8 cellular contexts compared by ENCODE assay signal in the genomic region with DNA sequence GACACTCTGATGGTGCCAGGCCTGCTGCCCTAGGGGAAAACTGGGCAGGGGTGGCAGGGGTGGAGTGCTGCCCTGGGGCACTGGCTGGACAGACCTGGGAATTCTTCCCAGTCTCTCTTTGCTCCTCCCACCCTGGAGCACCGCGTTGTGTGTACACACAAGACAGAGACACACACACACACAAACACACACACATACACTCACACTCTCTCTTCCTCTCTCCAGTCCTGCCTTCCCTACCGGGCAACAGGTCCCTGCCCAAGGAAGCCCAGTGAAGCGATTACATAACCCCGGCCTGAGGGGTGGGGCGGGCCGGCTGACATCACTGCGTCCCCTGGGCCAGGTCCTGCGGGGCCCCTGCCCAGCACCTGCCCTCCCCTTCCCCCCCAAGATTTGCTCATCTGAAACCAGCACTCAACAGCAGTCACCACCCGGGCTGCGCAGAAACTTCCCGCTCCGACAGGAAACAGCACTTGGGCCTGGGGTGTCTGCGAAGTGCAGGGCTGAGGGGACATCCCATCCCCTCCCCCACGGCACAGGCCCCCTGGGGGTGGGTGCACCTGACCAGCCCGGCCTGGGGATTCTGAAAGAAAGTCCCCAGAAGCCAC. TPM values are rescaled to one million over a fixed set of nuclear protein-coding genes. Genes with fewer than 3 reads are reported as not detected.
DNase-seq lines count a peak whose midpoint lies in the region; ATAC-seq and TF ChIP-seq lines count a peak whose summit lies in the region.

No MANE protein-coding gene starts in this region.

- peaks cover 54% of the 10 kb centered on the region for H4K20me1 ChIP-seq in hepatocyte (ENCODE audit: insufficient read depth, poor library complexity, severe bottlenecking)

- peak overlapping the region; percentile 87 for H3K4me2 ChIP-seq in hepatocyte

- no peaks in the 10 kb centered on the region for H3K9me3 ChIP-seq in hepatocyte (ENCODE audit: low read depth)
- no peaks in the 10 kb centered on the region for H3K9me3 ChIP-seq in prostate gland

- H3K4me3 ChIP-seq in hepatocyte (peak overlapping the region; percentile 99), prostate gland (peak overlapping the region; percentile 98 to 100)

- H3K27me3 ChIP-seq in hepatocyte (no peaks in the 10 kb centered on the region), prostate gland (replicated peaks; ENCODE audit: insufficient read depth) (no peaks in the 10 kb centered on the region)

- no peak for TF ChIP-seq CTCF in hepatocyte (IDR thresholded peaks at IDR 0.05; ENCODE audit: poor library complexity)
- peak in 2 of 4 experiments; percentile 3 to 35 for TF ChIP-seq CTCF in prostate gland (IDR thresholded peaks at IDR 0.05)

- H3K4me1 Mint-ChIP-seq in IgD-negative memory B cell: peaks cover 11 to 23% (median 21%) of the 10 kb centered on the region in 3 donors

- peak overlapping the region; percentile 94 to 99 (median 97) for H3K27ac Mint-ChIP-seq in IgD-negative memory B cell

- peaks cover 30% of the 10 kb centered on the region for H3K4me1 ChIP-seq in hepatocyte (ENCODE audit: insufficient read depth)
- H3K4me1 ChIP-seq in prostate gland (replicated peaks): peaks cover 49% of the 10 kb centered on the region

- H3K36me3 Mint-ChIP-seq in IgD-negative memory B cell: peaks cover 4% of the 10 kb centered on the region

- intact Hi-C loops in prostate gland (cut with DNase I): no loop called here

- peak; percentile 38 for DNase-seq in NCI-H82 (lab: John Stamatoyannopoulos, UW)
- DNase-seq in NCI-H82 treated with DMSO at 0.1 percent for 48 hours (lab: John Stamatoyannopoulos, UW; ENCODE audit: unreplicated experiment): no peak
- peak; percentile 48 for DNase-seq in SKM-1 (lab: John Stamatoyannopoulos, UW; ENCODE audit: unreplicated experiment)
- peak; percentile 76 for DNase-seq in astrocyte of the hippocampus (ENCODE audit: low read depth, low spot score)
- DNase-seq in hepatocyte (ENCODE audit: low spot score): peak; percentile 90
- peak; percentile 89 for DNase-seq in prostate gland (ENCODE audit: low spot score)

- TF ChIP-seq POLR2A in prostate gland (IDR thresholded peaks at IDR 0.05): peak; percentile 81

- H3K27ac ChIP-seq in hepatocyte (peak overlapping the region; percentile 91), prostate gland (peak overlapping the region; percentile 99 to 100)

- no peak overlapping the region for H2AFZ ChIP-seq in hepatocyte

- H3K4me3 Mint-ChIP-seq in IgD-negative memory B cell: peak overlapping the region; percentile 86 to 97 (median 94)

- no peak for ATAC-seq in GM19452 (IDR thresholded peaks at IDR 0.05; ENCODE audit: unreplicated experiment)

- no peaks in the 10 kb centered on the region for H3K9me2 ChIP-seq in hepatocyte (replicated peaks; ENCODE audit: insufficient read depth)

- H3K9me3 Mint-ChIP-seq in IgD-negative memory B cell: no peaks in the 10 kb centered on the region

- WGBS in hepatocyte (ENCODE audit: low lambda C conversion rate, missing lambda C conversion rate): 2% methylated on average over 16 of the region's 16 CpGs
- 0% methylated on average over 15 of the region's 16 CpGs for WGBS in prostate gland

- peaks cover 53% of the 10 kb centered on the region for H3K79me2 ChIP-seq in hepatocyte

- no peaks in the 10 kb centered on the region for H3K27me3 Mint-ChIP-seq in IgD-negative memory B cell

- H3K36me3 ChIP-seq in hepatocyte (replicated peaks; ENCODE audit: insufficient read depth, low read depth): no peaks in the 10 kb centered on the region
- H3K36me3 ChIP-seq in prostate gland: no peaks in the 10 kb centered on the region

RNA-seq across cellular contexts. Expression of gene MKNK2, which starts 1.2 kb away (rescaled TPM):
- 83.9 TPM for polyA plus RNA-seq in IgD-negative memory B cell
- 90.4 and 98.2 TPM in 2 replicates for total RNA-seq in hepatocyte
- polyA plus RNA-seq in hepatocyte: 126 and 136 TPM in 2 replicates
- total RNA-seq in prostate gland: 100 to 1,000 TPM; 141 to 189 TPM

RNA-seq across cellular contexts. Expression of gene BTBD2, which starts 34.3 kb away (rescaled TPM):
- 8.2 TPM for polyA plus RNA-seq in IgD-negative memory B cell
- 56.4 and 62.1 TPM in 2 replicates for total RNA-seq in hepatocyte
- 71.1 and 76.0 TPM in 2 replicates for polyA plus RNA-seq in hepatocyte
- total RNA-seq in prostate gland: 100 to 1,000 TPM; 116 to 136 TPM

RNA-seq across cellular contexts. Expression of gene MOB3A, which starts 46.3 kb away (rescaled TPM):
- polyA plus RNA-seq in IgD-negative memory B cell (136 TPM), hepatocyte (25.1 and 27.7 TPM in 2 replicates)
- total RNA-seq in hepatocyte (13.5 and 15.7 TPM in 2 replicates), prostate gland (10 to 100 TPM; 40.1 to 43.5 TPM)

RNA-seq across cellular contexts. Expression of gene IZUMO4, which starts 46.9 kb away (rescaled TPM):
- polyA plus RNA-seq in IgD-negative memory B cell (0.83 TPM), hepatocyte (2.8 and 4.0 TPM in 2 replicates)
- total RNA-seq in hepatocyte (0.44 and 1.4 TPM in 2 replicates), prostate gland (10 to 100 TPM; 11.8 to 50.2 TPM)
